Comparison of ENCODE assay signal across 21 cellular contexts in the genomic region with DNA sequence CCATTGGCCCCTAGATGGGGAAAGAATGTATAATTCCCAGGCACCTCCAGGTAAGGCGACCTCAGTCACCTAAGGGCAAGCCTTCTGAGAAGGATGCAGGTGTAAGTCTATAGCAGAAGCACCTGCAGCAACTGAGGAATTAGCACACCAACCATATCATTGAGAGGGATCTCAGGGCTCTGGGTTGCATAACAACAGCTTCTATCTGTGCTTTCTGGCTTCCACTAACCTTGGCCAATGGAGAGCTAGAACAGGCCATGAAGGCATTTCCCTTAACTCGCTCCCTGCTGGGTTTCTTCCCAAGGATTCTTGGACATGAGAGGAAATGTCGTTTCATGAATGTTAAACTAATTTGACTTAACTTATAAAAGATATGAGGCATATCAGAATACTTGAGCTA.
"Had no signal": no experiment of that assay in that cellular context is flagged by ENCODE, and none has a peak within 500 bp of the region (broad histone marks: within the 10 kb centered on the region; RNA-seq: fewer than 3 reads in every experiment).

No MANE protein-coding gene starts in this region.

- DNase-seq: activated B cell treated with CpG ODN at 0.5 μM for 24 hours; activated CD4-positive, alpha-beta T cell treated with anti-CD3 and anti-CD28 coated beads for 4 hours; activated CD4-positive, alpha-beta T cell treated with anti-CD3 and anti-CD28 coated beads, Interleukin-2, amount 50 U/mL, for 48 hours; activated CD8-positive, alpha-beta memory T cell treated with anti-CD3 and anti-CD28 coated beads, Interleukin-2, amount 50 U/mL, for 48 hours; activated naive CD4-positive, alpha-beta T cell treated with Interleukin-2 at 50 U/mL for 16 hours; activated naive CD8-positive, alpha-beta T cell treated with anti-CD3 and anti-CD28 coated beads for 36 hours; activated T-cell treated with anti-CD3 and anti-CD28 coated beads, Interleukin-2, amount 50 U/mL, for 4 hours; colonic mucosa; islet precursor cell; left cardiac atrium; nucleus accumbens; right lobe of liver; stimulated activated CD4-positive, alpha-beta T cell treated with anti-CD3 and anti-CD28 coated beads, Interleukin-1b, Interleukin-23, amount 100 ng/mL, for 48 hours; stimulated activated naive CD8-positive, alpha-beta T cell treated with anti-CD3 and anti-CD28 coated beads, Interleukin-15, amount 100 ng/mL, for 72 hours; T1000; transverse colon; uterus had no signal

- H3K27ac ChIP-seq: breast epithelium, colonic mucosa, right lobe of liver, skin epidermis, suprapubic skin, transverse colon, uterus had no signal

- ATAC-seq: activated T-cell treated with anti-CD3 and anti-CD28 coated beads, Interleukin-2, amount 50 U/mL, for 4 hours; right lobe of liver; stimulated activated effector memory CD8-positive, alpha-beta T cell treated with anti-CD3 and anti-CD28 coated beads, Interleukin-12 subunit alpha, Interleukin-12 subunit beta, amount 100 ng/mL, for 72 hours; stimulated activated naive CD8-positive, alpha-beta T cell treated with anti-CD3 and anti-CD28 coated beads, Interleukin-15, amount 100 ng/mL, for 72 hours had no signal

- H3K9me3 ChIP-seq: breast epithelium, colonic mucosa, right lobe of liver, suprapubic skin, transverse colon, uterus had no signal

- H3K4me3 ChIP-seq: breast epithelium, colonic mucosa, right lobe of liver, skin epidermis, suprapubic skin, transverse colon, uterus had no signal

- H3K36me3 ChIP-seq: breast epithelium, colonic mucosa, right lobe of liver, suprapubic skin, transverse colon, uterus had no signal

- H3K27me3 ChIP-seq: breast epithelium, colonic mucosa, right lobe of liver, suprapubic skin, transverse colon, uterus had no signal

- H3K4me1 ChIP-seq: breast epithelium, colonic mucosa, right lobe of liver, transverse colon, uterus had no signal
